Comparison of ENCODE assay signal across 8 cellular contexts in genomic region chr18:11908182-11909080, GRCh38. TPM values are rescaled to one million over a fixed set of nuclear protein-coding genes. Genes with fewer than 3 reads are reported as not detected.
A peak's percentile ranks its signal among the peaks of the same experiment; 100 is the strongest.
DNase-seq lines count a peak whose midpoint lies in the region; ATAC-seq and TF ChIP-seq lines count a peak whose summit lies in the region.

TSS of gene MPPE1 (minus strand) at chr18:11908317. CDS start at chr18:11897264, 11,053 bp downstream.

- H3K27ac Mint-ChIP-seq in activated naive CD8-positive, alpha-beta T cell treated with anti-CD3 and anti-CD28 coated beads, Interleukin-2, amount 50 U/mL, for 24 hours = peak within 1 kb of the TSS; percentile 89
- peak within 1 kb of the TSS; percentile 93 for H3K27ac Mint-ChIP-seq in type B pancreatic cell

- TF ChIP-seq CTCF in cardiac muscle cell (IDR thresholded peaks at IDR 0.05; ENCODE audit: low read depth, low read length) = no peak
- TF ChIP-seq CTCF in type B pancreatic cell (conservative IDR thresholded peaks at IDR 0.05) = peak; percentile 23

- H3K36me3 Mint-ChIP-seq in activated naive CD8-positive, alpha-beta T cell treated with anti-CD3 and anti-CD28 coated beads, Interleukin-2, amount 50 U/mL, for 24 hours (ENCODE audit: low read depth) = peaks cover 4% of the 10 kb centered on the region
- H3K36me3 Mint-ChIP-seq in type B pancreatic cell = no peaks in the 10 kb centered on the region

- intact Hi-C loops in posterior cingulate gyrus (cut with DNase I) = loop anchor here (2.0 kb wide), 1 partner anchor 58 kb away; the partner anchor contains the start of gene CHMP1B

- DNase-seq in NCI-H1092 treated with DMSO at 0.1 percent for 48 hours (lab: John Stamatoyannopoulos, UW) (peak; percentile 77), SW480 (ENCODE audit: low spot score) (peak; percentile 86), cardiac muscle cell (ENCODE audit: low read depth in 1 of 2, low spot score in 1 of 2) (peak; percentile 87 to 93), posterior cingulate gyrus (peak; percentile 76 to 98 (median 88)), type B pancreatic cell (ENCODE audit: extremely low spot score, unreplicated experiment) (peak; percentile 89)
- DNase-seq in activated naive CD8-positive, alpha-beta T cell treated with anti-CD3 and anti-CD28 coated beads, Interleukin-2, amount 50 U/mL, for 24 hours = peak; percentile 88

- peak; percentile 88 for ATAC-seq in HG02588 (IDR thresholded peaks at IDR 0.05; ENCODE audit: unreplicated experiment)
- ATAC-seq in activated naive CD8-positive, alpha-beta T cell treated with anti-CD3 and anti-CD28 coated beads, Interleukin-2, amount 50 U/mL, for 24 hours = peak; percentile 94

- H3K4me1 ChIP-seq in cardiac muscle cell (ENCODE audit: low read depth) = peaks cover 4% of the 10 kb centered on the region

- no peaks in the 10 kb centered on the region for H3K9me3 Mint-ChIP-seq in activated naive CD8-positive, alpha-beta T cell treated with anti-CD3 and anti-CD28 coated beads, Interleukin-2, amount 50 U/mL, for 24 hours
- no peaks in the 10 kb centered on the region for H3K9me3 Mint-ChIP-seq in type B pancreatic cell

- peak within 1 kb of the TSS; percentile 97 for H3K27ac ChIP-seq in cardiac muscle cell

- no peaks in the 10 kb centered on the region for H3K9me3 ChIP-seq in cardiac muscle cell (ENCODE audit: low read depth)

- H3K36me3 ChIP-seq in cardiac muscle cell = no peaks in the 10 kb centered on the region

- peaks cover 24% of the 10 kb centered on the region for H3K4me1 Mint-ChIP-seq in activated naive CD8-positive, alpha-beta T cell treated with anti-CD3 and anti-CD28 coated beads, Interleukin-2, amount 50 U/mL, for 24 hours
- peaks cover 6% of the 10 kb centered on the region for H3K4me1 Mint-ChIP-seq in type B pancreatic cell (ENCODE audit: unreplicated experiment)

- no peaks in the 10 kb centered on the region for H3K27me3 ChIP-seq in cardiac muscle cell

- H3K4me3 ChIP-seq in cardiac muscle cell = peak within 1 kb of the TSS; percentile 55

- H3K27me3 Mint-ChIP-seq in activated naive CD8-positive, alpha-beta T cell treated with anti-CD3 and anti-CD28 coated beads, Interleukin-2, amount 50 U/mL, for 24 hours = no peaks in the 10 kb centered on the region
- H3K27me3 Mint-ChIP-seq in type B pancreatic cell = no peaks in the 10 kb centered on the region

- peak within 1 kb of the TSS; percentile 92 for H3K4me3 Mint-ChIP-seq in activated naive CD8-positive, alpha-beta T cell treated with anti-CD3 and anti-CD28 coated beads, Interleukin-2, amount 50 U/mL, for 24 hours
- H3K4me3 Mint-ChIP-seq in type B pancreatic cell = peak within 1 kb of the TSS; percentile 90

- TF ChIP-seq POLR2A in GM10847 (IDR thresholded peaks at IDR 0.05; ENCODE audit: extremely low read depth, insufficient read length) = peak; percentile 78

RNA-seq across cellular contexts. Expression of gene MPPE1, which starts in this region (rescaled TPM):
- total RNA-seq in cardiac muscle cell (11.2 and 14.0 TPM in 2 replicates), type B pancreatic cell (ENCODE audit: low replicate concordance) (35.3 and 35.8 TPM in 2 replicates)
- polyA plus RNA-seq in cardiac muscle cell = 34.4 and 44.1 TPM in 2 replicates

Comparison
In these comparisons a context has a peak if more than half of its experiments do, and no peak if none do; other contexts are left out.
1. Peak in every context shown above with its lines: DNase-seq, ATAC-seq, H3K4me3 ChIP-seq and H3K27ac ChIP-seq.